ENCODE assay signal across 33 cellular contexts in the genomic region with DNA sequence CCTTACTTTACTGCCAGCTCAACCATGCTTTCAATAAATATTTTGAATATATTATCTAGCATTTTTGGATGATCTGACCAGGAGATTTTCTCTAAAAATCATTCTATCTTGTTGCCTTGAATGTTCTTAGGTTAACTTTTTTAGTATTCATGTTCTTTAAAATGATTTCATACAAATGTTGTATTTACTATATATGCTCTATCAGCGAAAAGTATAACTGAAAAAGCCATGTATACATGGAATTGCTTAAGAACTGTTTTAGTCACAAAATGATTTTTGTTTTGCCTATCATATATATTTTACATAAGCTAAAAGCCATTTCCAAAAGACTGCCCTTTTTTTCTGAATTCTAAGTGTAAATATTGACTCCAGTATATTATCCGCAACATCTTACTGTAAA.
"Had no signal": no experiment of that assay in that cellular context is flagged by ENCODE, and none has a peak within 500 bp of the region (broad histone marks: within the 10 kb centered on the region; RNA-seq: fewer than 3 reads in every experiment).

No MANE protein-coding gene starts in this region.

- FAIRE-seq: astrocyte, bronchial epithelial cell had no signal

- H3K9me3 ChIP-seq: body of pancreas had no signal

- H3K4me1 ChIP-seq: adrenal gland, ascending aorta, body of pancreas, breast epithelium had no signal

- DNase-seq: activated effector memory CD4-positive, alpha-beta T cell treated with anti-CD3 and anti-CD28 coated beads, Interleukin-2, amount 50 U/mL, for 16 hours; activated effector memory CD4-positive, alpha-beta T cell treated with Interleukin-2 at 50 U/mL for 16 hours; activated gamma-delta T cell; activated gamma-delta T cell treated with Interleukin-2 at 50 U/mL for 16 hours; activated naive CD4-positive, alpha-beta T cell; activated naive CD4-positive, alpha-beta T cell treated with anti-CD3 and anti-CD28 coated beads for 36 hours; activated naive CD4-positive, alpha-beta T cell treated with anti-CD3 and anti-CD28 coated beads, Interleukin-2, amount 10 ng/mL, durations not matched to agents 7 days and 5 days; activated naive CD4-positive, alpha-beta T cell treated with anti-CD3 and anti-CD28 coated beads, Interleukin-2, amount 50 U/mL, for 16 hours; activated naive CD4-positive, alpha-beta T cell treated with Interleukin-2 at 50 U/mL for 16 hours; activated naive CD8-positive, alpha-beta T cell treated with anti-CD3 and anti-CD28 coated beads for 36 hours; activated naive CD8-positive, alpha-beta T cell treated with anti-CD3 and anti-CD28 coated beads, Interleukin-2, amount 10 ng/mL, durations not matched to agents 7 days and 5 days; activated naive CD8-positive, alpha-beta T cell treated with anti-CD3 and anti-CD28 coated beads, Interleukin-2, amount 50 U/mL, for 24 hours; activated T-cell treated with anti-CD3 and anti-CD28 coated beads, Interleukin-2, amount 50 U/mL, for 24 hours; activated T-cell treated with anti-CD3 and anti-CD28 coated beads, Interleukin-2, amount 50 U/mL, for 4 hours; activated T-cell treated with anti-CD3 and anti-CD28 coated beads, Interleukin-2, amount 50 U/mL, for 48 hours; activated T-cell treated with anti-CD3 and anti-CD28 coated beads, Interleukin-2, amount 50 U/mL, for 72 hours; adrenal gland; amniotic stem cell; amygdala; anterior cingulate cortex; aorta; body of pancreas; brain microvascular endothelial cell; caudate nucleus; central memory CD4-positive, alpha-beta T cell; cerebellar nuclear complex had no signal

- ATAC-seq: activated naive CD4-positive, alpha-beta T cell treated with anti-CD3 and anti-CD28 coated beads, Interleukin-2, amount 50 U/mL, for 72 hours; activated naive CD8-positive, alpha-beta T cell treated with anti-CD3 and anti-CD28 coated beads, Interleukin-2, amount 50 U/mL, for 24 hours; activated T-cell treated with anti-CD3 and anti-CD28 coated beads, Interleukin-2, amount 50 U/mL, for 4 hours; activated T-cell treated with anti-CD3 and anti-CD28 coated beads, Interleukin-2, amount 50 U/mL, for 72 hours; activated T-helper 17 cell treated with anti-CD3 and anti-CD28 coated beads, Interleukin-2, amount 50 U/mL, for 72 hours; body of pancreas had no signal

- H3K36me3 ChIP-seq: adrenal gland, brain microvascular endothelial cell, breast epithelium, cardiac muscle cell had no signal

- H3K27ac ChIP-seq: adrenal gland, ascending aorta, body of pancreas, brain microvascular endothelial cell, breast epithelium, cardiac muscle cell had no signal

- H3K27me3 ChIP-seq: adrenal gland, ascending aorta, body of pancreas, brain microvascular endothelial cell, breast epithelium, cardiac muscle cell had no signal

- H3K4me3 ChIP-seq: adrenal gland, ascending aorta, body of pancreas, breast epithelium, cardiac muscle cell had no signal
